In the genomic region with DNA sequence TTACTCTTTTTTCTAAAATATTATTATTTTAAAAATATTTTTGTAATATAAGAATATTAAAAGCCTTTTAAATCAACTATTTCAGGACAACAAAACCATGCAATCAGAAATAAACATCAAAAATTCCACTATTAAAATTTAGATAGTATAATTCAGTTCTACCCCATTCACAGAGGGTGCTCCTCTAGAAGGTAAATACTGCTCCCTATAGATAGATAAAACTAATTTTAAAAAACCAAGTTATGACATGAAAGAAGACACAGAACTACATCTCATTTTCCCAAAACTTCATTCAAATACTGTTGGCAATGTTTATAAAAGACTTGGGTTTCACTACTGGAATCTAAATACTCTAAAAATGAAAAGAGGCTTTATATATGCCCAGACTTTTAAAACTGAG, we compare ENCODE assay signal across 23 cellular contexts.
DNase-seq lines count a peak whose midpoint lies in the region; ATAC-seq, FAIRE-seq and TF ChIP-seq lines count a peak whose summit lies in the region.
"Had no signal": no experiment of that assay in that cellular context is flagged by ENCODE, and none has a peak within 500 bp of the region (broad histone marks: within the 10 kb centered on the region; RNA-seq: fewer than 3 reads in every experiment).

No MANE protein-coding gene starts in this region.

- H3K79me2 ChIP-seq in HCT116 (ENCODE audit: insufficient read depth, low read length) (no peaks in the 10 kb centered on the region), PC-3 (ENCODE audit: low read length) (no peaks in the 10 kb centered on the region)

- H2AFZ ChIP-seq in HCT116 (ENCODE audit: low read depth, low read length, poor library complexity, severe bottlenecking) (no peak overlapping the region), PC-3 (ENCODE audit: low read length) (no peak overlapping the region)
- H2AFZ ChIP-seq: GM23338 had no signal

- H3K9me2 ChIP-seq in HCT116 (ENCODE audit: insufficient read depth), result no peaks in the 10 kb centered on the region
- no peaks in the 10 kb centered on the region for H3K9me2 ChIP-seq in PC-3 (replicated peaks; ENCODE audit: low read length)

- POLR2A ChIA-PET in HCT116 (lab: Charles Lee), result no interaction called here
- POLR2A ChIA-PET in PC-3 (lab: Charles Lee; ENCODE audit: unreplicated experiment), result no interaction called here

- CTCF ChIA-PET in HCT116 (lab: Charles Lee) (interaction anchor here (1.1 kb wide), 1 partner anchor 17 kb away, joined by 4 read pairs; no protein-coding TSS in a partner anchor), PC-3 (lab: Charles Lee) (no interaction called here)

- DNase-seq in HCT116 (ENCODE audit: low read depth, low spot score) (no peak), PC-3 (no peak), frontal cortex (ENCODE audit: low spot score in 2 of 2) (no peak), middle frontal gyrus (ENCODE audit: extremely low spot score, low spot score) (no peak), putamen (ENCODE audit: low spot score) (no peak)
- no peak for DNase-seq in activated naive CD4-positive, alpha-beta T cell treated with anti-CD3 and anti-CD28 coated beads, Interleukin-2, amount 50 U/mL, for 72 hours (ENCODE audit: low spot score in 2 of 2)
- DNase-seq: CD4-positive, alpha-beta memory T cell; DMS153; DMS79; GF-D8; HCEC 1CT; HFFc6; KBM-7 had no signal

- TF ChIP-seq CTCF in HCT116 (IDR thresholded peaks at IDR 0.05 in 2 of 3, conservative IDR thresholded peaks at IDR 0.05 in 1 of 3; ENCODE audit: borderline replicate concordance in 1 of 3, insufficient read depth in 1 of 3, low read depth in 2 of 3, low read length in 2 of 3) (no peak), PC-3 (conservative IDR thresholded peaks at IDR 0.05; ENCODE audit: low read depth, low read length) (peak; percentile 32; the same call in 1 of the 2 replicates), VCaP (conservative IDR thresholded peaks at IDR 0.05) (peak; percentile 36; the same call in 1 of the 2 replicates)

- no peaks in the 10 kb centered on the region for H3F3A ChIP-seq in PC-3 (ENCODE audit: low read length, unreplicated experiment)

- H3K36me3 Mint-ChIP-seq in activated naive CD4-positive, alpha-beta T cell treated with anti-CD3 and anti-CD28 coated beads, Interleukin-2, amount 50 U/mL, for 72 hours, result no peaks in the 10 kb centered on the region
- H3K36me3 Mint-ChIP-seq: CD14-positive monocyte; CD4-positive, alpha-beta memory T cell; IgD-negative memory B cell had no signal

- RAD21 ChIA-PET in HCT116 (lab: Charles Lee; ENCODE audit: low non-redundant PET in 1 of 2, low total read pairs in 2 of 2, uncharacterized antibody in 2 of 2, unreplicated experiment in 2 of 2), result no interaction called here

- BruUV-seq in HCT116 (replicated peaks; lab: Mats Ljungman, UMichigan), result no TSS peak
- no TSS peak for BruUV-seq in PC-3 (replicated peaks; lab: Mats Ljungman, UMichigan)

- ATAC-seq in HCT116 (no peak), PC-3 (no peak), HG03432 (IDR thresholded peaks at IDR 0.05; ENCODE audit: unreplicated experiment) (no peak)
- no peak for ATAC-seq in activated naive CD4-positive, alpha-beta T cell treated with anti-CD3 and anti-CD28 coated beads, Interleukin-2, amount 50 U/mL, for 72 hours
- ATAC-seq: GM23338, HepG2 had no signal

- no peaks in the 10 kb centered on the region for H3K4me1 ChIP-seq in HCT116 (ENCODE audit: control insufficient read depth in 1 of 2, insufficient read depth in 2 of 2, low read length in 2 of 2)
- no peaks in the 10 kb centered on the region for H3K4me1 ChIP-seq in PC-3 (ENCODE audit: insufficient read depth, low read length)
- H3K4me1 ChIP-seq: BLaER1 had no signal

- H3K4me2 ChIP-seq in HCT116 (ENCODE audit: low read length) (no peak overlapping the region), PC-3 (ENCODE audit: low read length) (no peak overlapping the region)
- H3K4me2 ChIP-seq: BLaER1, GM23338 had no signal

- H4K20me1 ChIP-seq in HCT116 (ENCODE audit: insufficient read depth), result no peaks in the 10 kb centered on the region
- H4K20me1 ChIP-seq in PC-3 (ENCODE audit: low read length), result no peaks in the 10 kb centered on the region
- H4K20me1 ChIP-seq: BLaER1 had no signal

- TF ChIP-seq POLR2A in HCT116 (IDR thresholded peaks at IDR 0.05; ENCODE audit: borderline replicate concordance, extremely low read depth, insufficient read depth, insufficient read length), result no peak

- H3K27ac Mint-ChIP-seq in activated naive CD4-positive, alpha-beta T cell treated with anti-CD3 and anti-CD28 coated beads, Interleukin-2, amount 50 U/mL, for 72 hours, result no peak overlapping the region
- H3K27ac Mint-ChIP-seq: CD14-positive monocyte; CD4-positive, alpha-beta memory T cell; GM23338; HFFc6; IgD-negative memory B cell had no signal

- peak; percentile 26; the same call in 1 of the 2 replicates for TF ChIP-seq RAD21 in HCT116 (IDR thresholded peaks at IDR 0.05; ENCODE audit: low read depth)

- H3K27ac ChIP-seq in HCT116 (ENCODE audit: low read depth, low read length) (no peak overlapping the region), PC-3 (ENCODE audit: low read length) (no peak overlapping the region), VCaP (no peak overlapping the region)
- H3K27ac ChIP-seq: BLaER1 had no signal

- H3K9me3 Mint-ChIP-seq in activated naive CD4-positive, alpha-beta T cell treated with anti-CD3 and anti-CD28 coated beads, Interleukin-2, amount 50 U/mL, for 72 hours, result no peaks in the 10 kb centered on the region
- H3K9me3 Mint-ChIP-seq: GM23338, HFFc6, IgD-negative memory B cell had no signal

- H3K36me3 ChIP-seq in HCT116 (ENCODE audit: control insufficient read depth in 1 of 2, insufficient read depth in 2 of 2, low read length in 2 of 2) (no peaks in the 10 kb centered on the region), PC-3 (ENCODE audit: low read depth, low read length) (no peaks in the 10 kb centered on the region)
- H3K36me3 ChIP-seq: BLaER1 had no signal

- H3K9ac ChIP-seq in HCT116 (ENCODE audit: low read length), result no peak overlapping the region
- no peak overlapping the region for H3K9ac ChIP-seq in PC-3 (ENCODE audit: low read length)
- H3K9ac ChIP-seq: BLaER1 had no signal

- intact Hi-C loops in HCT116 (cut with micrococcal nuclease) (loop anchor here (10.0 kb wide), 1 partner anchor 850 kb away; no protein-coding TSS in a partner anchor), PC-3 (cut with micrococcal nuclease) (loop anchor here (2.0 to 5.0 kb wide), 2 partner anchors 423 to 850 kb away; no protein-coding TSS in a partner anchor)

- peak; percentile 93 for FAIRE-seq in frontal cortex (lab: Jason Lieb, UNC)
- FAIRE-seq: GM12891, GM19239, H54, HepG2 had no signal

- H3K9me3 ChIP-seq in HCT116 (ENCODE audit: control insufficient read depth in 1 of 2, insufficient read depth in 1 of 2, low read depth in 1 of 2, low read length in 2 of 2) (no peaks in the 10 kb centered on the region), PC-3 (ENCODE audit: low read length) (no peaks in the 10 kb centered on the region)
- H3K9me3 ChIP-seq: BLaER1 had no signal

- H3K27me3 ChIP-seq in HCT116 (ENCODE audit: insufficient read depth, low read length) (no peaks in the 10 kb centered on the region), PC-3 (ENCODE audit: low read length) (no peaks in the 10 kb centered on the region)
- H3K27me3 ChIP-seq: BLaER1 had no signal

- no peak overlapping the region for H3K4me3 ChIP-seq in HCT116 (replicated peaks in 1 of 2; ENCODE audit: low read depth in 1 of 2, low read length in 2 of 2)
- no peak overlapping the region for H3K4me3 ChIP-seq in PC-3 (ENCODE audit: low read length)
- H3K4me3 ChIP-seq: BLaER1, GM23338 had no signal

TF ChIP-seq in HCT116, 20 proteins besides CTCF, POLR2A, EP300 and RAD21 (continues in another document):
- no peak for TF ChIP-seq ZFX (IDR thresholded peaks at IDR 0.05)
- TF ChIP-seq, protein P1, sequence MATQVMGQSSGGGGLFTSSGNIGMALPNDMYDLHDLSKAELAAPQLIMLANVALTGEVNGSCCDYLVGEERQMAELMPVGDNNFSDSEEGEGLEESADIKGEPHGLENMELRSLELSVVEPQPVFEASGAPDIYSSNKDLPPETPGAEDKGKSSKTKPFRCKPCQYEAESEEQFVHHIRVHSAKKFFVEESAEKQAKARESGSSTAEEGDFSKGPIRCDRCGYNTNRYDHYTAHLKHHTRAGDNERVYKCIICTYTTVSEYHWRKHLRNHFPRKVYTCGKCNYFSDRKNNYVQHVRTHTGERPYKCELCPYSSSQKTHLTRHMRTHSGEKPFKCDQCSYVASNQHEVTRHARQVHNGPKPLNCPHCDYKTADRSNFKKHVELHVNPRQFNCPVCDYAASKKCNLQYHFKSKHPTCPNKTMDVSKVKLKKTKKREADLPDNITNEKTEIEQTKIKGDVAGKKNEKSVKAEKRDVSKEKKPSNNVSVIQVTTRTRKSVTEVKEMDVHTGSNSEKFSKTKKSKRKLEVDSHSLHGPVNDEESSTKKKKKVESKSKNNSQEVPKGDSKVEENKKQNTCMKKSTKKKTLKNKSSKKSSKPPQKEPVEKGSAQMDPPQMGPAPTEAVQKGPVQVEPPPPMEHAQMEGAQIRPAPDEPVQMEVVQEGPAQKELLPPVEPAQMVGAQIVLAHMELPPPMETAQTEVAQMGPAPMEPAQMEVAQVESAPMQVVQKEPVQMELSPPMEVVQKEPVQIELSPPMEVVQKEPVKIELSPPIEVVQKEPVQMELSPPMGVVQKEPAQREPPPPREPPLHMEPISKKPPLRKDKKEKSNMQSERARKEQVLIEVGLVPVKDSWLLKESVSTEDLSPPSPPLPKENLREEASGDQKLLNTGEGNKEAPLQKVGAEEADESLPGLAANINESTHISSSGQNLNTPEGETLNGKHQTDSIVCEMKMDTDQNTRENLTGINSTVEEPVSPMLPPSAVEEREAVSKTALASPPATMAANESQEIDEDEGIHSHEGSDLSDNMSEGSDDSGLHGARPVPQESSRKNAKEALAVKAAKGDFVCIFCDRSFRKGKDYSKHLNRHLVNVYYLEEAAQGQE (IDR thresholded peaks at IDR 0.05; ENCODE audit: low read depth), result no peak
- TF ChIP-seq, protein P2, sequence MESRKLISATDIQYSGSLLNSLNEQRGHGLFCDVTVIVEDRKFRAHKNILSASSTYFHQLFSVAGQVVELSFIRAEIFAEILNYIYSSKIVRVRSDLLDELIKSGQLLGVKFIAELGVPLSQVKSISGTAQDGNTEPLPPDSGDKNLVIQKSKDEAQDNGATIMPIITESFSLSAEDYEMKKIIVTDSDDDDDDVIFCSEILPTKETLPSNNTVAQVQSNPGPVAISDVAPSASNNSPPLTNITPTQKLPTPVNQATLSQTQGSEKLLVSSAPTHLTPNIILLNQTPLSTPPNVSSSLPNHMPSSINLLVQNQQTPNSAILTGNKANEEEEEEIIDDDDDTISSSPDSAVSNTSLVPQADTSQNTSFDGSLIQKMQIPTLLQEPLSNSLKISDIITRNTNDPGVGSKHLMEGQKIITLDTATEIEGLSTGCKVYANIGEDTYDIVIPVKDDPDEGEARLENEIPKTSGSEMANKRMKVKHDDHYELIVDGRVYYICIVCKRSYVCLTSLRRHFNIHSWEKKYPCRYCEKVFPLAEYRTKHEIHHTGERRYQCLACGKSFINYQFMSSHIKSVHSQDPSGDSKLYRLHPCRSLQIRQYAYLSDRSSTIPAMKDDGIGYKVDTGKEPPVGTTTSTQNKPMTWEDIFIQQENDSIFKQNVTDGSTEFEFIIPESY (IDR thresholded peaks at IDR 0.05; ENCODE audit: extremely low read depth, insufficient replicate concordance, low read length), result no peak
- no peak for TF ChIP-seq ZNF274 (IDR thresholded peaks at IDR 0.05; ENCODE audit: low read depth, low read length)

Comparison
In these comparisons a context has a peak if more than half of its experiments do, and no peak if none do; other contexts are left out.
1. CTCF ChIP-seq: peak in PC-3 (single experiment) and VCaP (single experiment); none in HCT116 (0 of 3).